In genomic region chr3:77254967-77255831, GRCh38 we compare ENCODE assay signal across 8 cellular contexts.
DNase-seq lines count a peak whose midpoint lies in the region; ATAC-seq and TF ChIP-seq lines count a peak whose summit lies in the region.

No MANE protein-coding gene starts in this region.

- H4K8ac ChIP-seq in IMR-90 (ENCODE audit: low read depth in 2 of 2, low read length in 2 of 2) (no peak overlapping the region), mesendoderm (ENCODE audit: low read depth, low read length) (no peak overlapping the region)

- CTCF ChIA-PET in IMR-90 (lab: Yijun Ruan, JAX): interaction anchor here (0.7 kb wide), 1 partner anchor 8 kb away, joined by 3 read pairs; no protein-coding TSS in a partner anchor

- DNase-seq in DND-41: peak; percentile 39
- peak; percentile 69 for DNase-seq in IMR-90
- peak; percentile 82 for DNase-seq in OCI-M1 (lab: John Stamatoyannopoulos, UW)
- peak in 2 of 10 donors; percentile 15 to 17 for DNase-seq in dorsolateral prefrontal cortex
- DNase-seq in mesendoderm: peak; percentile 69

- H2BK120ac ChIP-seq in IMR-90 (ENCODE audit: low read depth, low read length) (no peak overlapping the region), mesendoderm (ENCODE audit: low read depth, low read length) (no peak overlapping the region)

- H4K20me1 ChIP-seq in DND-41 (ENCODE audit: insufficient read depth, low read length): no peaks in the 10 kb centered on the region
- no peaks in the 10 kb centered on the region for H4K20me1 ChIP-seq in IMR-90 (ENCODE audit: insufficient read depth, low read length)

- H3K18ac ChIP-seq in IMR-90 (ENCODE audit: low read depth, low read length): no peak overlapping the region
- no peak overlapping the region for H3K18ac ChIP-seq in mesendoderm (ENCODE audit: low read length)

- H4K91ac ChIP-seq in IMR-90 (ENCODE audit: insufficient read depth, low read depth, low read length): no peak overlapping the region

- no peak overlapping the region for H3K56ac ChIP-seq in IMR-90 (ENCODE audit: extremely low read depth, insufficient read depth, low read length)
- H3K56ac ChIP-seq in mesendoderm (ENCODE audit: low read length): no peak overlapping the region

- H3K9ac ChIP-seq in DND-41 (ENCODE audit: low read depth, low read length) (no peak overlapping the region), IMR-90 (ENCODE audit: low read depth, low read length) (no peak overlapping the region), mesendoderm (ENCODE audit: low read length) (no peak overlapping the region)

- intact Hi-C loops in IMR-90 (cut with micrococcal nuclease) (loop anchor here (1.0 to 5.0 kb wide), 4 partner anchors 62 to 576 kb away; no protein-coding TSS in a partner anchor), dorsolateral prefrontal cortex (cut with DNase I) (loop anchor here in 1 of 2 donors (2.0 kb wide), 1 partner anchor 216 kb away; no protein-coding TSS in a partner anchor)

- H2BK5ac ChIP-seq in IMR-90 (ENCODE audit: low read depth, low read length, poor library complexity, severe bottlenecking): no peak overlapping the region
- H2BK5ac ChIP-seq in mesendoderm (ENCODE audit: low read length): no peak overlapping the region

- H3K4me2 ChIP-seq in DND-41 (ENCODE audit: insufficient read depth, low read length): no peak overlapping the region
- H3K4me2 ChIP-seq in IMR-90 (ENCODE audit: low read depth, low read length): no peak overlapping the region
- no peak overlapping the region for H3K4me2 ChIP-seq in mesendoderm (ENCODE audit: low read length)

- dilution Hi-C loops in IMR-90 (cut with HindIII; ENCODE audit: low sequenced_read_pairs, unreplicated experiment): no loop called here

- H3K36me3 ChIP-seq in DND-41 (ENCODE audit: insufficient read depth, low read length) (no peaks in the 10 kb centered on the region), IMR-90 (ENCODE audit: control insufficient read depth, insufficient read depth, low read length) (no peaks in the 10 kb centered on the region), mesendoderm (ENCODE audit: control insufficient read depth, insufficient read depth, low read length) (no peaks in the 10 kb centered on the region)

- TF ChIP-seq CTCF in DND-41 (IDR thresholded peaks at IDR 0.05; ENCODE audit: borderline replicate concordance, extremely low read depth, low read length, poor library complexity, severe bottlenecking): peak; percentile 71
- peak; percentile 74 for TF ChIP-seq CTCF in IMR-90 (conservative IDR thresholded peaks at IDR 0.05; ENCODE audit: low read depth, low read length)
- peak; percentile 49 to 88 (median 76) for TF ChIP-seq CTCF in dorsolateral prefrontal cortex (IDR thresholded peaks at IDR 0.05 in 54 of 56, conservative IDR thresholded peaks at IDR 0.05 in 2 of 56; ENCODE audit: low read depth in 1 of 56, partially characterized antibody in 56 of 56)

- H3K23ac ChIP-seq in IMR-90 (ENCODE audit: low read depth, low read length) (no peak overlapping the region), mesendoderm (ENCODE audit: low read length) (no peak overlapping the region)

- H3K14ac ChIP-seq in IMR-90 (replicated peaks; ENCODE audit: low read depth, low read length): no peak overlapping the region

- H3K4me3 ChIP-seq in DND-41 (ENCODE audit: low read depth in 1 of 2, low read length in 2 of 2): no peak overlapping the region
- H3K4me3 ChIP-seq in IMR-90 (ENCODE audit: insufficient read depth, low read depth, low read length): no peak overlapping the region
- H3K4me3 ChIP-seq in dorsolateral prefrontal cortex: no peak overlapping the region
- H3K4me3 ChIP-seq in mesendoderm (ENCODE audit: low read length): no peak overlapping the region

- H3K4ac ChIP-seq in IMR-90 (ENCODE audit: low read depth, low read length): no peak overlapping the region
- no peak overlapping the region for H3K4ac ChIP-seq in mesendoderm (ENCODE audit: low read depth, low read length)

- H3K27me3 ChIP-seq in DND-41 (ENCODE audit: insufficient read depth, low read length, poor library complexity) (no peaks in the 10 kb centered on the region), IMR-90 (ENCODE audit: control insufficient read depth, insufficient read depth, low read length) (no peaks in the 10 kb centered on the region; the same call in 1 of the 2 replicates), dorsolateral prefrontal cortex (peaks cover 0 to 5% (median 0%) of the 10 kb centered on the region in 45 donors), mesendoderm (ENCODE audit: insufficient read depth, low read length, poor library complexity) (no peaks in the 10 kb centered on the region)

- BruUV-seq in IMR-90 (replicated peaks; lab: Mats Ljungman, UMichigan): no TSS peak

- in situ Hi-C loops in IMR-90 (cut with MboI; ENCODE audit: low sequenced_read_pairs): loop anchor here (5.0 kb wide), 1 partner anchor 218 kb away; no protein-coding TSS in a partner anchor

- ATAC-seq in DND-41 (ENCODE audit: insufficient read depth, low read depth): peak; percentile 78
- ATAC-seq in GM21367 (IDR thresholded peaks at IDR 0.05; ENCODE audit: unreplicated experiment): peak; percentile 84
- ATAC-seq in IMR-90 (ENCODE audit: low read depth): peak; percentile 88
- no peak for ATAC-seq in HG02623 (IDR thresholded peaks at IDR 0.05; ENCODE audit: unreplicated experiment)
- ATAC-seq in HG03108 (IDR thresholded peaks at IDR 0.05; ENCODE audit: unreplicated experiment): no peak

- POLR2A ChIA-PET in IMR-90 (lab: Charles Lee; ENCODE audit: unreplicated experiment): no interaction called here

- H3K4me1 ChIP-seq in DND-41 (ENCODE audit: insufficient read depth, low read length) (no peaks in the 10 kb centered on the region), IMR-90 (ENCODE audit: control insufficient read depth, insufficient read depth, low read length) (no peaks in the 10 kb centered on the region), mesendoderm (ENCODE audit: control insufficient read depth, low read depth, low read length) (no peaks in the 10 kb centered on the region)

- no peaks in the 10 kb centered on the region for H3K9me1 ChIP-seq in IMR-90 (ENCODE audit: insufficient read depth, low read length)

- H3K79me1 ChIP-seq in IMR-90 (ENCODE audit: low read depth in 1 of 2, low read length in 2 of 2) (no peaks in the 10 kb centered on the region), mesendoderm (ENCODE audit: low read length) (no peaks in the 10 kb centered on the region)

- H2BK15ac ChIP-seq in IMR-90 (ENCODE audit: low read depth, low read length) (no peak overlapping the region), mesendoderm (replicated peaks; ENCODE audit: low read depth) (no peak overlapping the region)

- H2AFZ ChIP-seq in DND-41 (ENCODE audit: low read depth, low read length) (no peak overlapping the region), IMR-90 (replicated peaks; ENCODE audit: low read length, poor library complexity) (no peak overlapping the region)

- H3K9me3 ChIP-seq in DND-41 (ENCODE audit: insufficient read depth, low read length, severe bottlenecking) (no peaks in the 10 kb centered on the region), IMR-90 (ENCODE audit: control insufficient read depth, insufficient read depth, low read length) (no peaks in the 10 kb centered on the region)

- H4K5ac ChIP-seq in IMR-90 (ENCODE audit: low read depth, low read length) (no peak overlapping the region), mesendoderm (ENCODE audit: low read length) (no peak overlapping the region)

- H2AK5ac ChIP-seq in IMR-90 (ENCODE audit: low read depth, low read length) (no peak overlapping the region), mesendoderm (ENCODE audit: low read length) (no peak overlapping the region)

- H2AK9ac ChIP-seq in IMR-90 (replicated peaks; ENCODE audit: low read depth, low read length, poor library complexity): no peak overlapping the region

- TF ChIP-seq POLR2A in IMR-90 (IDR thresholded peaks at IDR 0.05; ENCODE audit: low read depth, low read length): no peak

- no peaks in the 10 kb centered on the region for H3K79me2 ChIP-seq in DND-41 (ENCODE audit: insufficient read depth, low read length)
- H3K79me2 ChIP-seq in mesendoderm (ENCODE audit: control insufficient read depth, insufficient read depth, low read length): no peaks in the 10 kb centered on the region

- no CpG with 5 or more reads among the region's 3 CpGs for WGBS in IMR-90 (ENCODE audit: extremely low coverage in 2 of 2, insufficient read length in 1 of 2), 2 experiments
- WGBS in mesendoderm (ENCODE audit: extremely low coverage, insufficient coverage, low lambda C conversion rate): no CpG with 5 or more reads among the region's 3 CpGs

- TF ChIP-seq RAD21 in IMR-90 (IDR thresholded peaks at IDR 0.05; ENCODE audit: low read length): peak; percentile 65

- no peak overlapping the region for H2BK20ac ChIP-seq in IMR-90 (ENCODE audit: low read depth, low read length)

- H3K27ac ChIP-seq in DND-41 (ENCODE audit: low read length) (no peak overlapping the region), IMR-90 (ENCODE audit: insufficient read depth, low read length) (no peak overlapping the region), dorsolateral prefrontal cortex (no peak overlapping the region), mesendoderm (ENCODE audit: low read depth, low read length) (no peak overlapping the region)

TF ChIP-seq in IMR-90, 13 proteins besides CTCF, POLR2A, EP300 and RAD21:
- TF ChIP-seq USF2 (IDR thresholded peaks at IDR 0.05; ENCODE audit: low read depth, low read length) (peak; percentile 81), SMC3 (IDR thresholded peaks at IDR 0.05; ENCODE audit: low read depth, low read length) (peak; percentile 76), BHLHE40 (IDR thresholded peaks at IDR 0.05; ENCODE audit: low read depth, low read length) (no peak), MXI1 (IDR thresholded peaks at IDR 0.05; ENCODE audit: borderline replicate concordance, low read depth, low read length) (no peak)

Comparison
In these comparisons a context has a peak if more than half of its experiments do, and no peak if none do; other contexts are left out.
1. ATAC-seq: peak in DND-41 (single experiment), GM21367 (single experiment) and IMR-90 (single experiment); none in HG02623 (single experiment) and HG03108 (single experiment).
2. Peak in every context shown above with its lines, with median percentiles within 50 percentile points of each other: CTCF ChIP-seq.